ENCODE assay signal across 26 cellular contexts in the genomic region with DNA sequence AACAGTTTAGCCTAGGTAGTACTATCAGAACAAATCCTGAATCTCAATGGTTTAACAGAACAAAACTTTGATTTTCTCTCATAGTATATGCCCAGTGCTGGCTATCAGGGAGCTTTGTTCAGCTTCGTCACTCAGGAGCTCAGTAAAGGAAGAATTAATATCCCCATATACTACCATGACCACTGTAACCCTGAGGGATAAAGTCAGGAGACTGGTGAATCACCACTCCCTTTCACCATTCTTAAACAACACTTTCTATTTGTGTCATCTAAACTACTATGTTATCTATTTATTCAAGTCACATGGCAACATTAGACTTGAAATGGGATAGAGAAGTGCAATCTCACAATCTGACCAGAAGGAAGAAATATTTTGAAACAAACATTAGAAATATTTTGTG.
DNase-seq lines count a peak whose midpoint lies in the region; ATAC-seq, FAIRE-seq and TF ChIP-seq lines count a peak whose summit lies in the region.
"Had no signal": no experiment of that assay in that cellular context is flagged by ENCODE, and none has a peak within 500 bp of the region (broad histone marks: within the 10 kb centered on the region; RNA-seq: fewer than 3 reads in every experiment).

No MANE protein-coding gene starts in this region.

- TF ChIP-seq EP300 in sigmoid colon (IDR thresholded peaks at IDR 0.05) = no peak

- intact Hi-C loops in sigmoid colon (cut with DNase I) = no loop called here
- intact Hi-C loops in PC-3 (cut with micrococcal nuclease) = no loop called here

- H2AFZ ChIP-seq in smooth muscle cell (ENCODE audit: low read depth) (peak overlapping the region; percentile 51), PC-3 (ENCODE audit: low read length) (no peak overlapping the region)

- no peak for ATAC-seq in PC-3
- ATAC-seq: CD8-positive, alpha-beta T cell; GM12878 had no signal

- H3K79me2 ChIP-seq in smooth muscle cell (ENCODE audit: low read depth) = no peaks in the 10 kb centered on the region
- no peaks in the 10 kb centered on the region for H3K79me2 ChIP-seq in PC-3 (ENCODE audit: low read length)

- no peak overlapping the region for H3K27ac ChIP-seq in smooth muscle cell (ENCODE audit: low read depth)
- H3K27ac ChIP-seq in sigmoid colon = no peak overlapping the region
- H3K27ac ChIP-seq in PC-3 (ENCODE audit: low read length) = no peak overlapping the region
- H3K27ac ChIP-seq: BLaER1 treated with 17β-estradiol and CSF1 and Interleukin-3, amounts not matched to agents 10 nM and 100 nM; C4-2B had no signal

- no peaks in the 10 kb centered on the region for H3K9me2 ChIP-seq in PC-3 (replicated peaks; ENCODE audit: low read length)

- H3K4me3 ChIP-seq in bronchial epithelial cell (ENCODE audit: low read depth, low read length) (no peak overlapping the region), smooth muscle cell (no peak overlapping the region), sigmoid colon (no peak overlapping the region), PC-3 (ENCODE audit: low read length) (no peak overlapping the region)
- H3K4me3 ChIP-seq: BLaER1 treated with 17β-estradiol and CSF1 and Interleukin-3, amounts not matched to agents 10 nM and 100 nM; GM12878 had no signal

- H3K9me3 ChIP-seq in smooth muscle cell (replicated peaks; ENCODE audit: low read depth) = no peaks in the 10 kb centered on the region
- H3K9me3 ChIP-seq in sigmoid colon = peaks cover 0 to 2% (median 0%) of the 10 kb centered on the region in 4 donors
- no peaks in the 10 kb centered on the region for H3K9me3 ChIP-seq in PC-3 (ENCODE audit: low read length)
- H3K9me3 ChIP-seq: BLaER1 treated with 17β-estradiol and CSF1 and Interleukin-3, amounts not matched to agents 10 nM and 100 nM; Caco-2 had no signal

- H3K9ac ChIP-seq in smooth muscle cell (ENCODE audit: low read depth) (no peak overlapping the region), PC-3 (ENCODE audit: low read length) (no peak overlapping the region)
- H3K9ac ChIP-seq: BLaER1 treated with 17β-estradiol and CSF1 and Interleukin-3, amounts not matched to agents 10 nM and 100 nM had no signal

- BruUV-seq in PC-3 (replicated peaks; lab: Mats Ljungman, UMichigan) = no TSS peak

- 63% methylated on average over 1 of the region's 1 CpG for WGBS in smooth muscle cell (ENCODE audit: low lambda C conversion rate)
- 75 to 82% methylated on average over 1 of the region's 1 CpG for whole genome bisulfite sequencing in sigmoid colon, 2 donors

- H3K36me3 ChIP-seq in bronchial epithelial cell (ENCODE audit: control insufficient read depth, insufficient read depth, low read length) = no peaks in the 10 kb centered on the region
- no peaks in the 10 kb centered on the region for H3K36me3 ChIP-seq in smooth muscle cell (ENCODE audit: low read depth)
- no peaks in the 10 kb centered on the region for H3K36me3 ChIP-seq in sigmoid colon
- no peaks in the 10 kb centered on the region for H3K36me3 ChIP-seq in PC-3 (ENCODE audit: low read depth, low read length)
- H3K36me3 ChIP-seq: BLaER1 treated with 17β-estradiol and CSF1 and Interleukin-3, amounts not matched to agents 10 nM and 100 nM had no signal

- H3F3A ChIP-seq in smooth muscle cell (ENCODE audit: low read depth) (no peaks in the 10 kb centered on the region), PC-3 (ENCODE audit: low read length, unreplicated experiment) (no peaks in the 10 kb centered on the region)

- H4K20me1 ChIP-seq in smooth muscle cell (ENCODE audit: low read depth) (no peaks in the 10 kb centered on the region), PC-3 (ENCODE audit: low read length) (no peaks in the 10 kb centered on the region)
- H4K20me1 ChIP-seq: BLaER1 treated with 17β-estradiol and CSF1 and Interleukin-3, amounts not matched to agents 10 nM and 100 nM had no signal

- in situ Hi-C loops in ACHN (cut with HindIII; ENCODE audit: low pct_ligation_motif_present, low pct_unique_long_range_greater_than_20kb, low sequenced_read_pairs) = no loop called here

- FAIRE-seq in H54 (lab: Jason Lieb, UNC) = peak; percentile 15
- no peak for FAIRE-seq in bronchial epithelial cell (lab: Jason Lieb, UNC)
- FAIRE-seq: GM12878, GM12892, GM18507, GM19239 had no signal

- DNase-seq in H54 (ENCODE audit: insufficient read length, low spot score) (no peak), bronchial epithelial cell (ENCODE audit: low read depth) (peak; percentile 1), foreskin melanocyte (peak; percentile 91), smooth muscle cell (lab: John Stamatoyannopoulos, UW; ENCODE audit: unreplicated experiment) (no peak), sigmoid colon (no peak), SK-N-DZ (ENCODE audit: low spot score) (no peak), PC-3 (no peak), ACHN (no peak)
- DNase-seq: 8988T; AML-193; Caco-2; CD4-positive, alpha-beta T cell; CD8-positive, alpha-beta T cell; DMS 273 treated with DMSO at 0.1 percent for 48 hours; DMS153; DMS53; DMS79; DND-41; EL; GDM1 had no signal

- POLR2A ChIA-PET in PC-3 (lab: Charles Lee; ENCODE audit: unreplicated experiment) = no interaction called here

- CTCF ChIA-PET in PC-3 (lab: Charles Lee) = no interaction called here

- H3K4me2 ChIP-seq in smooth muscle cell = no peak overlapping the region
- H3K4me2 ChIP-seq in PC-3 (ENCODE audit: low read length) = no peak overlapping the region
- H3K4me2 ChIP-seq: BLaER1 treated with 17β-estradiol and CSF1 and Interleukin-3, amounts not matched to agents 10 nM and 100 nM had no signal

- H3K27me3 ChIP-seq in bronchial epithelial cell (ENCODE audit: control insufficient read depth, insufficient read depth, low read length) (no peaks in the 10 kb centered on the region), smooth muscle cell (ENCODE audit: low read depth) (no peaks in the 10 kb centered on the region), sigmoid colon (no peaks in the 10 kb centered on the region), PC-3 (ENCODE audit: low read length) (no peaks in the 10 kb centered on the region)
- H3K27me3 ChIP-seq: BLaER1 treated with 17β-estradiol and CSF1 and Interleukin-3, amounts not matched to agents 10 nM and 100 nM had no signal

- H3K4me1 ChIP-seq in smooth muscle cell (ENCODE audit: low read depth) = no peaks in the 10 kb centered on the region
- peaks cover 0 to 11% (median 5%) of the 10 kb centered on the region in 4 donors for H3K4me1 ChIP-seq in sigmoid colon
- no peaks in the 10 kb centered on the region for H3K4me1 ChIP-seq in PC-3 (ENCODE audit: insufficient read depth, low read length)
- H3K4me1 ChIP-seq: BLaER1 treated with 17β-estradiol and CSF1 and Interleukin-3, amounts not matched to agents 10 nM and 100 nM; Caco-2 had no signal

- TF ChIP-seq CTCF in bronchial epithelial cell (IDR thresholded peaks at IDR 0.05; ENCODE audit: insufficient read depth, low read length, severe bottlenecking) (no peak), smooth muscle cell (IDR thresholded peaks at IDR 0.05; ENCODE audit: borderline replicate concordance, insufficient read depth, poor library complexity, severe bottlenecking) (no peak), sigmoid colon (IDR thresholded peaks at IDR 0.05) (no peak), PC-3 (conservative IDR thresholded peaks at IDR 0.05; ENCODE audit: low read depth, low read length) (no peak)

- TF ChIP-seq POLR2A in H54 (IDR thresholded peaks at IDR 0.05; ENCODE audit: low read depth, low read length) = no peak
- TF ChIP-seq POLR2A in sigmoid colon (IDR thresholded peaks at IDR 0.05) = no peak

Comparison
In these comparisons a context has a peak if more than half of its experiments do, and no peak if none do; other contexts are left out.
1. DNase-seq: peak in bronchial epithelial cell (single experiment) and foreskin melanocyte (single experiment); none in H54 (single experiment), smooth muscle cell (single experiment), sigmoid colon (single experiment), SK-N-DZ (single experiment), PC-3 (single experiment) and ACHN (single experiment).